Comparison of ENCODE assay signal across 9 cellular contexts in genomic region chr17:27879987-27880608, GRCh38. TPM values are rescaled to one million over a fixed set of nuclear protein-coding genes. Genes with fewer than 3 reads are reported as not detected.
DNase-seq lines count a peak whose midpoint lies in the region; ATAC-seq and TF ChIP-seq lines count a peak whose summit lies in the region.
"Had no signal": no experiment of that assay in that cellular context is flagged by ENCODE, and none has a peak within 500 bp of the region (broad histone marks: within the 10 kb centered on the region; RNA-seq: fewer than 3 reads in every experiment).

No MANE protein-coding gene starts in this region.

- POLR2A ChIA-PET in activated CD4-positive, alpha-beta memory T cell treated with anti-CD3 and anti-CD28 coated beads for 36 hours (lab: Charles Lee), result interaction anchor here (1.2 to 1.3 kb wide), 3 partner anchors 13 to 74 kb away, joined by 5 to 7 read pairs (median 6); partner anchors contain the start of gene LYRM9

- H3K27ac ChIP-seq in DOHH2 (ENCODE audit: low read depth, low read length), result no peak overlapping the region
- H3K27ac ChIP-seq: epithelial cell of prostate had no signal

- DNase-seq in NCI-H69 (lab: John Stamatoyannopoulos, UW), result peak; percentile 72
- peak; percentile 84 for DNase-seq in activated CD4-positive, alpha-beta memory T cell treated with anti-CD3 and anti-CD28 coated beads for 36 hours
- DNase-seq in ecto neural progenitor cell (ENCODE audit: low spot score), result peak; percentile 90
- peak; percentile 70 to 73 for DNase-seq in lung microvascular endothelial cell (ENCODE audit: low read depth in 2 of 2)
- peak; percentile 31 to 32 for DNase-seq in stimulated activated CD8-positive, alpha-beta memory T cell treated with anti-CD3 and anti-CD28 coated beads, Interleukin-15, amount 100 ng/mL, for 48 hours (ENCODE audit: low read depth in 2 of 2)

- no peaks in the 10 kb centered on the region for H3K27me3 Mint-ChIP-seq in activated CD4-positive, alpha-beta memory T cell treated with anti-CD3 and anti-CD28 coated beads for 36 hours

- no peaks in the 10 kb centered on the region for H3K27me3 ChIP-seq in DOHH2 (ENCODE audit: control insufficient read depth, low read length)

- peaks cover 16% of the 10 kb centered on the region for H3K4me1 Mint-ChIP-seq in activated CD4-positive, alpha-beta memory T cell treated with anti-CD3 and anti-CD28 coated beads for 36 hours (ENCODE audit: low read depth)

- no peak overlapping the region for H3K27ac Mint-ChIP-seq in activated CD4-positive, alpha-beta memory T cell treated with anti-CD3 and anti-CD28 coated beads for 36 hours

- no peaks in the 10 kb centered on the region for H3K9me3 Mint-ChIP-seq in activated CD4-positive, alpha-beta memory T cell treated with anti-CD3 and anti-CD28 coated beads for 36 hours

- peaks cover 2% of the 10 kb centered on the region for H3K36me3 Mint-ChIP-seq in activated CD4-positive, alpha-beta memory T cell treated with anti-CD3 and anti-CD28 coated beads for 36 hours

- H3K4me3 Mint-ChIP-seq in activated CD4-positive, alpha-beta memory T cell treated with anti-CD3 and anti-CD28 coated beads for 36 hours, result no peak overlapping the region

- H3K4me3 ChIP-seq in DOHH2 (ENCODE audit: low read length), result no peak overlapping the region

- no peaks in the 10 kb centered on the region for H3K9me3 ChIP-seq in DOHH2 (ENCODE audit: control insufficient read depth, insufficient read depth, low read length)

- no peak overlapping the region for H3K4me2 ChIP-seq in DOHH2 (ENCODE audit: low read length)

- no peaks in the 10 kb centered on the region for H3F3A ChIP-seq in DOHH2 (ENCODE audit: control insufficient read depth, insufficient read depth)

- no peaks in the 10 kb centered on the region for H4K20me1 ChIP-seq in DOHH2 (ENCODE audit: control insufficient read depth, insufficient read depth, low read depth, low read length)

- no peaks in the 10 kb centered on the region for H3K79me2 ChIP-seq in DOHH2 (ENCODE audit: control insufficient read depth, low read length)

- H3K36me3 ChIP-seq in DOHH2 (ENCODE audit: control insufficient read depth, low read length), result no peaks in the 10 kb centered on the region

- CTCF ChIA-PET in activated CD4-positive, alpha-beta memory T cell treated with anti-CD3 and anti-CD28 coated beads for 36 hours (lab: Charles Lee), result interaction anchor here (0.5 to 14.0 kb wide), 36 partner anchors 10 to 499 kb away, joined by 3 to 554 read pairs (median 4); partner anchors contain the start of genes LYRM9 and NOS2

- no peaks in the 10 kb centered on the region for H3K9me2 ChIP-seq in DOHH2 (replicated peaks; ENCODE audit: control insufficient read depth, low read length)

- ATAC-seq in HG02870 (IDR thresholded peaks at IDR 0.05; ENCODE audit: unreplicated experiment), result peak; percentile 48
- ATAC-seq in GM19463 (IDR thresholded peaks at IDR 0.05; ENCODE audit: unreplicated experiment), result no peak

- peak; percentile 79 for TF ChIP-seq CTCF in DOHH2 (IDR thresholded peaks at IDR 0.05; ENCODE audit: low read depth, low read length, poor library complexity, severe bottlenecking)

- intact Hi-C loops in activated CD4-positive, alpha-beta memory T cell treated with anti-CD3 and anti-CD28 coated beads for 36 hours (cut with micrococcal nuclease), result loop anchor here (1.0 to 2.0 kb wide), 3 partner anchors 75 to 229 kb away; no protein-coding TSS in a partner anchor

- no peaks in the 10 kb centered on the region for H3K4me1 ChIP-seq in DOHH2 (ENCODE audit: control insufficient read depth, low read length)

RNA-seq across cellular contexts. Expression of gene LYRM9, which starts 13.1 kb away (rescaled TPM):
- 1 to 10 TPM; 5.7 to 6.8 TPM for total RNA-seq in activated CD4-positive, alpha-beta memory T cell treated with anti-CD3 and anti-CD28 coated beads for 36 hours
- 1.8 and 3.5 TPM in 2 replicates for total RNA-seq in lung microvascular endothelial cell

Comparison
In these comparisons a context has a peak if more than half of its experiments do, and no peak if none do; other contexts are left out.
1. DNase-seq: peak in every context shown above with its lines; median percentile 90 in ecto neural progenitor cell; 84 in activated CD4-positive, alpha-beta memory T cell treated with anti-CD3 and anti-CD28 coated beads for 36 hours; 72 in NCI-H69; 72 in lung microvascular endothelial cell; 32 in stimulated activated CD8-positive, alpha-beta memory T cell treated with anti-CD3 and anti-CD28 coated beads, Interleukin-15, amount 100 ng/mL, for 48 hours.